ENCODE assay signal across 26 cellular contexts in genomic region chr16:86368261-86368660, GRCh38.
"Had no signal": no experiment of that assay in that cellular context is flagged by ENCODE, and none has a peak within 500 bp of the region (broad histone marks: within the 10 kb centered on the region; RNA-seq: fewer than 3 reads in every experiment).

No MANE protein-coding gene starts in this region.

- FAIRE-seq: bronchial epithelial cell had no signal

- H3K9ac ChIP-seq: SK-N-SH had no signal

- H3K27me3 ChIP-seq: ascending aorta, Peyer's patch, SJCRH30 had no signal

- H3K9me3 ChIP-seq: ascending aorta, body of pancreas, Peyer's patch, SJCRH30, SK-N-SH had no signal

- H3K36me3 ChIP-seq: ascending aorta, Peyer's patch, SJCRH30 had no signal

- H3K4me3 ChIP-seq: ascending aorta, body of pancreas, Peyer's patch, SJCRH30 had no signal

- DNase-seq: activated CD4-positive, alpha-beta T cell treated with anti-CD3 and anti-CD28 coated beads for 48 hours; activated CD4-positive, alpha-beta T cell treated with anti-CD3 and anti-CD28 coated beads, Interleukin-2, amount 50 U/mL, for 48 hours; activated CD4-positive, CD25-positive, alpha-beta regulatory T cell treated with anti-CD3 and anti-CD28 coated beads, Interleukin-2, amount 50 U/mL, for 72 hours; activated CD8-positive, alpha-beta memory T cell treated with anti-CD3 and anti-CD28 coated beads, Interleukin-2, amount 10 ng/mL, durations not matched to agents 7 days and 5 days; activated effector memory CD4-positive, alpha-beta T cell treated with Interleukin-2 at 50 U/mL for 16 hours; activated naive CD4-positive, alpha-beta T cell; activated naive CD8-positive, alpha-beta T cell treated with anti-CD3 and anti-CD28 coated beads, Interleukin-2, amount 50 U/mL, for 24 hours; activated T-cell treated with anti-CD3 and anti-CD28 coated beads, Interleukin-2, amount 50 U/mL, for 24 hours; amniotic stem cell; body of pancreas; central memory CD4-positive, alpha-beta T cell; NCI-H1105 treated with DMSO at 0.1 percent for 48 hours; NCI-H1436 treated with DMSO at 0.1 percent for 48 hours; NCI-H187; NCI-H2081; NCI-H446; NCI-H524; Peyer's patch; Right ventricle myocardium superior; SJCRH30; SK-N-SH had no signal

- H3K27ac ChIP-seq: ascending aorta, body of pancreas, RWPE1, SJCRH30 had no signal

- H3K4me1 ChIP-seq: body of pancreas, Peyer's patch had no signal

- ATAC-seq: activated CD8-positive, alpha-beta memory T cell treated with anti-CD3 and anti-CD28 coated beads, Interleukin-2, amount 10 ng/mL, durations not matched to agents 7 days and 5 days; activated naive CD4-positive, alpha-beta T cell treated with anti-CD3 and anti-CD28 coated beads, Interleukin-2, amount 50 U/mL, for 72 hours; activated naive CD8-positive, alpha-beta T cell treated with anti-CD3 and anti-CD28 coated beads, Interleukin-2, amount 50 U/mL, for 24 hours; body of pancreas; WTC11 had no signal
